In the genomic region with DNA sequence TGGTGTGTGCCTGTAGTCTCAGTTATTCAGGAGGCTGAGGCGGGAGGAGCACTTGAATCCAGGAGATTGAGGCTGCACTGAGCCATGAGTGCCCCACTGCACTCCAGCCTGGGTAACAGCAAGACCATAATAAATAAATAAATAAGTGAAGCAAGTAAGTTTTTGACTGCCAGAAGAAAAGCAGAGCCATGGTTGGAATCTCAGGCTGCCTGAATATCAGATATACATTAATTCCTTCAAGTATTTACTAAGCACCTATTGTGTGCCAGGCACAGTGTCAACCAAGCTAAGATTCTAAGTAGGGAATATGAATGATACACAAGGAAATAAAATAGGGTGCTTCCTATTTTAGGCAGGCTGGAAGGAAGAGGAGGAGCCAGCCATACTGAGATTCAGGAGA, we compare ENCODE assay signal across 11 cellular contexts. TPM values are rescaled to one million over a fixed set of nuclear protein-coding genes. Genes with fewer than 3 reads are reported as not detected.
A peak's percentile ranks its signal among the peaks of the same experiment; 100 is the strongest.
DNase-seq lines count a peak whose midpoint lies in the region; ATAC-seq and TF ChIP-seq lines count a peak whose summit lies in the region.
"Had no signal": no experiment of that assay in that cellular context is flagged by ENCODE, and none has a peak within 500 bp of the region (broad histone marks: within the 10 kb centered on the region; RNA-seq: fewer than 3 reads in every experiment).

No MANE protein-coding gene starts in this region.

- H3K4me1 ChIP-seq in BE2C = no peaks in the 10 kb centered on the region
- H3K4me1 ChIP-seq in effector memory CD4-positive, alpha-beta T cell (ENCODE audit: control insufficient read depth, insufficient read depth, low read length, poor library complexity, severe bottlenecking) = peaks cover 9% of the 10 kb centered on the region

- no peaks in the 10 kb centered on the region for H3K36me3 Mint-ChIP-seq in IgD-negative memory B cell
- H3K36me3 Mint-ChIP-seq in effector memory CD8-positive, alpha-beta T cell (ENCODE audit: insufficient read depth) = peaks cover 17% of the 10 kb centered on the region
- H3K36me3 Mint-ChIP-seq in naive thymus-derived CD8-positive, alpha-beta T cell = no peaks in the 10 kb centered on the region

- H3K27ac Mint-ChIP-seq in IgD-negative memory B cell = peak overlapping the region in 1 of 3 donors; percentile 29
- no peak overlapping the region for H3K27ac Mint-ChIP-seq in effector memory CD8-positive, alpha-beta T cell
- peak overlapping the region in 1 of 10 donors; percentile 36 for H3K27ac Mint-ChIP-seq in naive thymus-derived CD8-positive, alpha-beta T cell

- H3K4me3 ChIP-seq in BE2C (ENCODE audit: low read depth, low read length) = peak overlapping the region; percentile 45
- no peak overlapping the region for H3K4me3 ChIP-seq in effector memory CD4-positive, alpha-beta T cell (ENCODE audit: insufficient read depth, low read depth, low read length, poor library complexity, severe bottlenecking)

- H3K27ac ChIP-seq in effector memory CD4-positive, alpha-beta T cell (ENCODE audit: insufficient read depth, low read length, poor library complexity, severe bottlenecking) = no peak overlapping the region
- H3K27ac ChIP-seq: SK-N-MC had no signal

- TF ChIP-seq CTCF in BE2C (IDR thresholded peaks at IDR 0.05; ENCODE audit: low read depth, low read length) = no peak

- no peaks in the 10 kb centered on the region for H3K9me3 Mint-ChIP-seq in IgD-negative memory B cell
- H3K9me3 Mint-ChIP-seq in effector memory CD8-positive, alpha-beta T cell = no peaks in the 10 kb centered on the region
- no peaks in the 10 kb centered on the region for H3K9me3 Mint-ChIP-seq in naive thymus-derived CD8-positive, alpha-beta T cell

- peaks cover 10% of the 10 kb centered on the region for H3K27me3 ChIP-seq in BE2C
- H3K27me3 ChIP-seq in effector memory CD4-positive, alpha-beta T cell (replicated peaks; ENCODE audit: control insufficient read depth, insufficient read depth, low read length, poor library complexity, severe bottlenecking) = peaks cover 14% of the 10 kb centered on the region

- no peak for DNase-seq in BE2C
- no peak for DNase-seq in effector memory CD8-positive, alpha-beta T cell
- DNase-seq in naive thymus-derived CD8-positive, alpha-beta T cell = no peak
- no peak for DNase-seq in NCI-H2196 (lab: John Stamatoyannopoulos, UW; ENCODE audit: unreplicated experiment)
- DNase-seq in effector memory CD4-positive, alpha-beta T cell = no peak
- no peak for DNase-seq in islet precursor cell
- DNase-seq: activated T-cell treated with anti-CD3 and anti-CD28 coated beads, Interleukin-2, amount 50 U/mL, for 1 hour; NCI-H1694 treated with DMSO at 0.1 percent for 48 hours had no signal

- peaks cover 18% of the 10 kb centered on the region for H3K27me3 Mint-ChIP-seq in IgD-negative memory B cell
- H3K27me3 Mint-ChIP-seq in effector memory CD8-positive, alpha-beta T cell = peaks cover 0 to 46% of the 10 kb centered on the region in 2 donors
- H3K27me3 Mint-ChIP-seq in naive thymus-derived CD8-positive, alpha-beta T cell = peaks cover 10 to 62% (median 21%) of the 10 kb centered on the region in 5 donors

- no peak for ATAC-seq in effector memory CD8-positive, alpha-beta T cell (replicated peaks)
- ATAC-seq in naive thymus-derived CD8-positive, alpha-beta T cell = no peak
- ATAC-seq in GM21723 (IDR thresholded peaks at IDR 0.05; ENCODE audit: unreplicated experiment) = no peak

- peaks cover 8 to 13% (median 11%) of the 10 kb centered on the region in 3 donors for H3K4me1 Mint-ChIP-seq in IgD-negative memory B cell
- H3K4me1 Mint-ChIP-seq in effector memory CD8-positive, alpha-beta T cell (ENCODE audit: low read depth in 2 of 2) = peaks cover 3 to 6% of the 10 kb centered on the region in 2 donors
- H3K4me1 Mint-ChIP-seq in naive thymus-derived CD8-positive, alpha-beta T cell = peaks cover 0 to 19% (median 8%) of the 10 kb centered on the region in 4 donors

- no peaks in the 10 kb centered on the region for H3K9me3 ChIP-seq in BE2C
- H3K9me3 ChIP-seq in effector memory CD4-positive, alpha-beta T cell (ENCODE audit: control insufficient read depth, low read length) = no peaks in the 10 kb centered on the region

- POLR2A ChIA-PET in naive thymus-derived CD8-positive, alpha-beta T cell (lab: Charles Lee) = interaction anchor here (0.7 to 1.4 kb wide), 6 partner anchors 24 to 133 kb away, joined by 3 to 8 read pairs (median 3); no protein-coding TSS in a partner anchor

- peak overlapping the region; percentile 38 to 88 (median 60) for H3K4me3 Mint-ChIP-seq in IgD-negative memory B cell
- peak overlapping the region; percentile 76 to 79 for H3K4me3 Mint-ChIP-seq in effector memory CD8-positive, alpha-beta T cell
- H3K4me3 Mint-ChIP-seq in naive thymus-derived CD8-positive, alpha-beta T cell = peak overlapping the region in 9 of 10 donors; percentile 58 to 82 (median 71)

- no peaks in the 10 kb centered on the region for H3K36me3 ChIP-seq in BE2C
- H3K36me3 ChIP-seq in effector memory CD4-positive, alpha-beta T cell (ENCODE audit: control insufficient read depth, insufficient read depth, low read length) = no peaks in the 10 kb centered on the region

RNA-seq across cellular contexts. Expression of gene GDF15, which starts 1.4 kb away (rescaled TPM):
- polyA plus RNA-seq in BE2C (2012; ENCODE audit: insufficient read depth, insufficient read length, low read depth) = 492 TPM
- not detected for polyA plus RNA-seq in IgD-negative memory B cell
- not detected for total RNA-seq in naive thymus-derived CD8-positive, alpha-beta T cell
- polyA plus RNA-seq in naive thymus-derived CD8-positive, alpha-beta T cell = not detected

RNA-seq across cellular contexts. Expression of gene LRRC25, which starts 10.0 kb away (rescaled TPM):
- not detected for polyA plus RNA-seq in BE2C (2012; ENCODE audit: insufficient read depth, insufficient read length, low read depth)
- 14.9 TPM for polyA plus RNA-seq in IgD-negative memory B cell
- under 1 TPM; 0.16 to 0.39 TPM for total RNA-seq in naive thymus-derived CD8-positive, alpha-beta T cell
- under 1 TPM in 2 of 3 donors, not detected in 1; 0.13 to 0.26 TPM for polyA plus RNA-seq in naive thymus-derived CD8-positive, alpha-beta T cell

RNA-seq across cellular contexts. Expression of gene SSBP4, which starts 31.8 kb away (rescaled TPM):
- polyA plus RNA-seq in BE2C (2012; ENCODE audit: insufficient read depth, insufficient read length, low read depth) = 467 TPM
- polyA plus RNA-seq in IgD-negative memory B cell = 97.4 TPM
- total RNA-seq in naive thymus-derived CD8-positive, alpha-beta T cell = 10 to 100 TPM; 41.3 to 45.4 TPM
- 10 to 100 TPM; 48.1 to 78.8 (median 61.1) TPM for polyA plus RNA-seq in naive thymus-derived CD8-positive, alpha-beta T cell

RNA-seq across cellular contexts. Expression of gene PGPEP1, which starts 47.0 kb away (rescaled TPM):
- 3.2 TPM for polyA plus RNA-seq in BE2C (2012; ENCODE audit: insufficient read depth, insufficient read length, low read depth)
- 8.4 TPM for polyA plus RNA-seq in IgD-negative memory B cell
- total RNA-seq in naive thymus-derived CD8-positive, alpha-beta T cell = 10 to 100 TPM; 55.9 to 61.0 TPM
- polyA plus RNA-seq in naive thymus-derived CD8-positive, alpha-beta T cell = 10 to 100 TPM in 1 of 3 donors, 1 to 10 TPM in 2; 9.3 to 11.9 (median 9.7) TPM

RNA-seq across cellular contexts. Expression of gene ISYNA1, which starts 50.5 kb away (rescaled TPM):
- polyA plus RNA-seq in BE2C (2012; ENCODE audit: insufficient read depth, insufficient read length, low read depth) = 156 TPM
- 17.2 TPM for polyA plus RNA-seq in IgD-negative memory B cell
- 10 to 100 TPM; 62.5 to 63.7 TPM for total RNA-seq in naive thymus-derived CD8-positive, alpha-beta T cell
- polyA plus RNA-seq in naive thymus-derived CD8-positive, alpha-beta T cell = 10 to 100 TPM; 28.3 to 53.2 (median 40.4) TPM

Comparison
In these comparisons a context has a peak if more than half of its experiments do, and no peak if none do; other contexts are left out.
1. RNA of gene LRRC25, which starts 10.0 kb away (polyA plus RNA-seq): 14.9 TPM in IgD-negative memory B cell (single experiment); 0.13 to 0.26 TPM in naive thymus-derived CD8-positive, alpha-beta T cell; every median in the first group is over 10 times any median in the second.
2. Peak in every context shown above with its lines, with median percentiles within 50 percentile points of each other: H3K4me3 Mint-ChIP-seq.